In the genomic region with DNA sequence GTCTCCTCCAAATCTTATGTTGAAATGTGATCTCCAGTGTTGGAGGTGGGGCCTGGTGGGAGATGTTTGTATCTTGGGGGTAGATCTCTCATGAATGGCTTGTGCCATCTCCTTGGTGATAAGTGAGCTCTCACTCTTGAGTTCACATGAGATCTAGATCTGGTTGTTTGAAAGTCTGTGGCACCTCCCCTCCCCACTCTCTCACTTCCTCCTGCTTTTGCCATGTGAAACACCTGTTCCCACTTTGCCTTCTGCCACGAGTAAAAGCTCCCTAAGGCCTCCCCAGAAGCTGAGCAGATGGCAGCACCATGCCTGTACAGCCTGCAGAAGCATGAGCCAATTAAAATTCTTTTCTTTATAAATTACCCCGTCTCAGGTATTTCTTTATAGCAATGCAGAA, we compare ENCODE assay signal across 24 cellular contexts. TPM values are rescaled to one million over a fixed set of nuclear protein-coding genes. Genes with fewer than 3 reads are reported as not detected.
"Had no signal": no experiment of that assay in that cellular context is flagged by ENCODE, and none has a peak within 500 bp of the region (broad histone marks: within the 10 kb centered on the region; RNA-seq: fewer than 3 reads in every experiment).

No MANE protein-coding gene starts in this region.

- H3K36me3 ChIP-seq: breast epithelium, esophagus squamous epithelium, gastrocnemius medialis, upper lobe of left lung had no signal

- H3K4me3 ChIP-seq: breast epithelium, coronary artery, esophagus squamous epithelium, gastrocnemius medialis, upper lobe of left lung had no signal

- H3K27me3 ChIP-seq: breast epithelium, esophagus squamous epithelium, gastrocnemius medialis, upper lobe of left lung had no signal

- H3K36me3 Mint-ChIP-seq: activated naive CD8-positive, alpha-beta T cell had no signal

- H3K4me3 Mint-ChIP-seq: activated B cell treated with CpG ODN at 0.5 μM for 24 hours; activated CD4-positive, alpha-beta T cell treated with anti-CD3 and anti-CD28 coated beads for 36 hours; activated naive CD8-positive, alpha-beta T cell; activated T-cell treated with anti-CD3 and anti-CD28 coated beads, Interleukin-2, amount 50 U/mL, for 4 hours; nephron had no signal

- H3K9me3 Mint-ChIP-seq: activated B cell treated with CpG ODN at 0.5 μM for 24 hours; activated T-cell treated with anti-CD3 and anti-CD28 coated beads, Interleukin-2, amount 50 U/mL, for 4 hours; activated T-helper 2 cell treated with anti-CD3 and anti-CD28 coated beads, Interferon-gamma antibody, Interleukin-2, Interleukin-4, amounts not matched to agents 10 μg/mL and 5 μg/mL and 100 μg/mL, durations not matched to agents 14 hours and 24 hours and 36 hours; nephron had no signal

- H3K4me1 ChIP-seq: breast epithelium, esophagus squamous epithelium, gastrocnemius medialis, parathyroid adenoma, upper lobe of left lung had no signal

- DNase-seq: activated B cell treated with CpG ODN at 0.5 μM for 24 hours; activated CD4-positive, alpha-beta T cell treated with anti-CD3 and anti-CD28 coated beads for 36 hours; activated CD4-positive, alpha-beta T cell treated with anti-CD3 and anti-CD28 coated beads, Interleukin-2, amount 50 U/mL, for 48 hours; activated CD8-positive, alpha-beta memory T cell treated with anti-CD3 and anti-CD28 coated beads, Interleukin-2, amount 50 U/mL, for 48 hours; activated naive CD4-positive, alpha-beta T cell; activated T-cell treated with anti-CD3 and anti-CD28 coated beads, Interleukin-2, amount 50 U/mL, for 4 hours; esophagus squamous epithelium; gastrocnemius medialis; head of caudate nucleus; hypothalamus; right cardiac atrium; stimulated activated CD4-positive, alpha-beta T cell treated with anti-CD3 and anti-CD28 coated beads, Interleukin-4, amount 100 ng/mL, for 4 hours; stimulated activated naive CD8-positive, alpha-beta T cell treated with anti-CD3 and anti-CD28 coated beads, Interleukin-15, Interleukin-2, amounts not matched to agents 100 U/mL and 50 U/mL, for 24 hours; T1000; upper lobe of left lung had no signal

- ATAC-seq: activated CD4-positive, alpha-beta T cell treated with anti-CD3 and anti-CD28 coated beads for 36 hours; activated T-cell treated with anti-CD3 and anti-CD28 coated beads, Interleukin-2, amount 50 U/mL, for 4 hours; gastrocnemius medialis; right cardiac atrium; stimulated activated naive CD8-positive, alpha-beta T cell treated with anti-CD3 and anti-CD28 coated beads, Interleukin-15, Interleukin-2, amounts not matched to agents 100 U/mL and 50 U/mL, for 24 hours had no signal

- H3K9me3 ChIP-seq: gastrocnemius medialis had no signal

- H3K4me1 Mint-ChIP-seq: activated B cell treated with CpG ODN at 0.5 μM for 24 hours; activated CD4-positive, alpha-beta T cell treated with anti-CD3 and anti-CD28 coated beads for 36 hours; nephron had no signal

- H3K27ac ChIP-seq: breast epithelium, coronary artery, esophagus squamous epithelium, gastrocnemius medialis, parathyroid adenoma, upper lobe of left lung had no signal

- H3K27ac Mint-ChIP-seq: activated B cell treated with CpG ODN at 0.5 μM for 24 hours; activated CD4-positive, alpha-beta T cell treated with anti-CD3 and anti-CD28 coated beads for 36 hours; activated naive CD8-positive, alpha-beta T cell; activated T-helper 2 cell treated with anti-CD3 and anti-CD28 coated beads, Interferon-gamma antibody, Interleukin-2, Interleukin-4, amounts not matched to agents 10 μg/mL and 5 μg/mL and 100 μg/mL, durations not matched to agents 14 hours and 24 hours and 36 hours; nephron had no signal

RNA-seq across cellular contexts. Expression of gene TMEM229A, which starts 23.5 kb away (rescaled TPM):
- total RNA-seq: activated B cell treated with CpG ODN at 0.5 μM for 24 hours; activated CD4-positive, alpha-beta T cell treated with anti-CD3 and anti-CD28 coated beads for 36 hours; activated CD8-positive, alpha-beta memory T cell treated with anti-CD3 and anti-CD28 coated beads for 36 hours; activated T-cell treated with anti-CD3 and anti-CD28 coated beads, Interleukin-2, amount 50 U/mL, for 4 hours; activated T-helper 2 cell treated with anti-CD3 and anti-CD28 coated beads, Interferon-gamma antibody, Interleukin-2, Interleukin-4, amounts not matched to agents 10 μg/mL and 5 μg/mL and 100 μg/mL, durations not matched to agents 14 hours and 24 hours and 36 hours; breast epithelium; esophagus squamous epithelium; gastrocnemius medialis; pulmonary artery endothelial cell; subcutaneous adipose tissue had no signal
